Comparison of ENCODE assay signal across 20 cellular contexts in the genomic region with DNA sequence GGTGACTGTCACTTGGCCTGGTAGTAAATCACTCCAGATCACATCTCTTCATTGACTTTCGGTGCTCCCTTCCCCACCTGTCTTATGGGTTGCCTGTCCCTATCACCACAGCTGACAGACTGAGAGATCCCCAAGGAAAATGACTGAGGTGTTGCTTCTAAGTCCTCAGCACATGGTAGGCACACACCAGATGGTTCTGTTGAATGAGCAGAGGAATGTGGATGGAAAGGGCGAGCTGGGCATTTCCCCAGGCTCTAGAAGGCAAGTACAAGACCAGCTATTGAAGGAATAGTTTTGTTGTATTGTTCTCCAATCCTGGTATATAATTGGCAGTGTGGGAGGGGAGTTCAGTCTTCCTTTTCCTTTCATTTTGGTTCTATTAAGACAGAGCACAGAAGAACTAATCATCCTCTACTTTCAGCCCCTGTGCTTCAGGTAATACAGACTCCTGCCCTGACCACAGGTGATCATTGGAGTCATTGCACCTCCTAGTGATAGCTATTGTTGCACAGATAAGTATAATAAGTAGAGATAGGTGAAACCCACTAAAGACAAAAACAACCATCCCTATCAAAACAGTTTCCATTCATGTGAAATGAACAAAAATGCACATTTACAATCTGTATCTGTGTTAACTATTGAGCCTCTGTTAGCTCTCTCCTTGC.
DNase-seq lines count a peak whose midpoint lies in the region; ATAC-seq and TF ChIP-seq lines count a peak whose summit lies in the region.
"Had no signal": no experiment of that assay in that cellular context is flagged by ENCODE, and none has a peak within 500 bp of the region (broad histone marks: within the 10 kb centered on the region; RNA-seq: fewer than 3 reads in every experiment).

No MANE protein-coding gene starts in this region.

- peak; percentile 12 for DNase-seq in DMS53 (lab: John Stamatoyannopoulos, UW)
- DNase-seq in DMS53 treated with DMSO at 0.1 percent for 48 hours (lab: John Stamatoyannopoulos, UW; ENCODE audit: unreplicated experiment): no peak
- peak; percentile 46 for DNase-seq in cerebellar cortex (ENCODE audit: low spot score)
- DNase-seq in kidney tubule cell (ENCODE audit: low spot score): peak; percentile 59
- DNase-seq in smooth muscle cell (lab: John Stamatoyannopoulos, UW; ENCODE audit: unreplicated experiment): no peak
- DNase-seq in middle frontal gyrus (ENCODE audit: extremely low spot score, low spot score): no peak
- no peak for DNase-seq in NCI-H446 (lab: John Stamatoyannopoulos, UW)
- DNase-seq: 8988T; activated CD4-positive, alpha-beta T cell treated with anti-CD3 and anti-CD28 coated beads, Interleukin-2, amount 10 ng/mL, durations not matched to agents 24 days and 14 days; activated naive CD4-positive, alpha-beta T cell treated with Interleukin-2 at 50 U/mL for 16 hours; cortex of kidney; left cardiac atrium; NCI-H446 treated with DMSO at 0.1 percent for 48 hours; stimulated activated CD4-positive, alpha-beta T cell treated with anti-CD3 and anti-CD28 coated beads, Interleukin-12 subunit alpha, Interleukin-12 subunit beta, amount 100 ng/mL, for 4 hours; stimulated activated naive CD4-positive, alpha-beta T cell treated with Interleukin-2 at 50 U/mL for 16 hours had no signal

- H2AFZ ChIP-seq in smooth muscle cell (ENCODE audit: low read depth): peak overlapping the region; percentile 88

- no peaks in the 10 kb centered on the region for H3K36me3 ChIP-seq in smooth muscle cell (ENCODE audit: low read depth)
- H3K36me3 ChIP-seq: ascending aorta; BLaER1 treated with 17β-estradiol and CSF1 and Interleukin-3, amounts not matched to agents 10 nM and 100 nM; esophagus muscularis mucosa; upper lobe of right lung had no signal

- peaks cover 32% of the 10 kb centered on the region for H3K27me3 ChIP-seq in smooth muscle cell (ENCODE audit: low read depth)
- H3K27me3 ChIP-seq: ascending aorta; BLaER1 treated with 17β-estradiol and CSF1 and Interleukin-3, amounts not matched to agents 10 nM and 100 nM; upper lobe of right lung had no signal

- H3K4me3 ChIP-seq in smooth muscle cell: no peak overlapping the region
- H3K4me3 ChIP-seq: BLaER1 treated with 17β-estradiol and CSF1 and Interleukin-3, amounts not matched to agents 10 nM and 100 nM; upper lobe of right lung had no signal

- H4K20me1 ChIP-seq in smooth muscle cell (ENCODE audit: low read depth): no peaks in the 10 kb centered on the region
- H4K20me1 ChIP-seq: BLaER1 treated with 17β-estradiol and CSF1 and Interleukin-3, amounts not matched to agents 10 nM and 100 nM had no signal

- H3K79me2 ChIP-seq in smooth muscle cell (ENCODE audit: low read depth): no peaks in the 10 kb centered on the region

- H3K4me2 ChIP-seq in smooth muscle cell: no peak overlapping the region
- H3K4me2 ChIP-seq: BLaER1 treated with 17β-estradiol and CSF1 and Interleukin-3, amounts not matched to agents 10 nM and 100 nM had no signal

- H3K9ac ChIP-seq in smooth muscle cell (ENCODE audit: low read depth): no peak overlapping the region
- H3K9ac ChIP-seq: BLaER1 treated with 17β-estradiol and CSF1 and Interleukin-3, amounts not matched to agents 10 nM and 100 nM had no signal

- no peaks in the 10 kb centered on the region for H3F3A ChIP-seq in smooth muscle cell (ENCODE audit: low read depth)

- no peak for ATAC-seq in HG02852 (IDR thresholded peaks at IDR 0.05; ENCODE audit: unreplicated experiment)

- no peaks in the 10 kb centered on the region for H3K4me1 ChIP-seq in smooth muscle cell (ENCODE audit: low read depth)
- H3K4me1 ChIP-seq: ascending aorta; BLaER1 treated with 17β-estradiol and CSF1 and Interleukin-3, amounts not matched to agents 10 nM and 100 nM; upper lobe of right lung had no signal

- H3K27ac ChIP-seq in smooth muscle cell (ENCODE audit: low read depth): no peak overlapping the region
- H3K27ac ChIP-seq: ascending aorta; BLaER1 treated with 17β-estradiol and CSF1 and Interleukin-3, amounts not matched to agents 10 nM and 100 nM; esophagus muscularis mucosa; upper lobe of right lung had no signal

- no peaks in the 10 kb centered on the region for H3K9me3 ChIP-seq in smooth muscle cell (replicated peaks; ENCODE audit: low read depth)
- H3K9me3 ChIP-seq: ascending aorta, esophagus muscularis mucosa, upper lobe of right lung had no signal

- no peak for TF ChIP-seq CTCF in smooth muscle cell (IDR thresholded peaks at IDR 0.05; ENCODE audit: borderline replicate concordance, insufficient read depth, poor library complexity, severe bottlenecking)

- WGBS in smooth muscle cell (ENCODE audit: low lambda C conversion rate): 92% methylated on average over 2 of the region's 2 CpGs

Comparison
In these comparisons a context has a peak if more than half of its experiments do, and no peak if none do; other contexts are left out.
1. DNase-seq: peak in DMS53 (single experiment), cerebellar cortex (single experiment) and kidney tubule cell (single experiment); none in DMS53 treated with DMSO at 0.1 percent for 48 hours (single experiment), smooth muscle cell (single experiment), middle frontal gyrus (single experiment) and NCI-H446 (0 of 2).